8 cellular contexts compared by ENCODE assay signal in the genomic region with DNA sequence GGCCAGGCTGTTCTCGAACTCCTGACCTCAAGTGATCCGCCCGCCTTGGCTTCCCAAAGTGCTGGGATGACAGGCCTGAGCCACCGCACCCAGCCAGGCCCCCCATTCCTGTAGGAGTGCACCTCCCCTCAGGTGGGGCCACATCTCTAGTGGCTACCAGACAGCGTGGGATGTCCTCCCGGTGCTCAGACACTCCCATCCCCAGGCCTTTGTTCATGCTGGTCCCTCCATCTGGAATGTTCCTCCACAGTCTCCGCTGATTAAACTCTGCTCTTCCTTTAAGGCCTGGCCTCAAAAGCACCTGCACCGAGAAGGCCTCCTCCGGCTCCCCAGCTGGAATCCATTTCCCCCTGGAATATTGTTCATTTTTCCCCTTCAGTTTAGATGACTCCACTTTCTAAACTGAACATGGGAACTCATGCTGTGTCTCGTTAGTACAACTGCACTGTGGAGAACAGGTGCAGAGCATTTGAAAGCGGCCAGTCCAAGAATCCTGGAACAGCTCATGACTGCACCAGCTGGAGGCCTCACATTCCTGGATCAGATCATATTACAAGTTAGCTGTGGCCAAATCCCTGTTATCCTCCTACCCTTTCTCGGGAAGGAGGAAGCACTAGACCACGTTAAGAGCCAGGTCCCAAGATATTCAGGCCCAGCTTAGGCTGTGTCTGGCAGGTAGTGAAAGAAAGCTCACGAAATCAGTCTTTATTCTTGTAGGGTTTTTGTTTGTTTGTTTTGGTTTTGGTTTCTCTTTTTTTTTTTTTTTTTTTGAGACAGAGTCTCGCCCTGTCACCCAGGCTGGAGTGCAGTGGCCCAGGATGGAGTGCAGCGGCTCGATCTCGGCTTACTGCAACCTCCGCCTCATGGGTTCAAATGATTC. TPM values are rescaled to one million over a fixed set of nuclear protein-coding genes. Genes with fewer than 3 reads are reported as not detected.
A peak's percentile ranks its signal among the peaks of the same experiment; 100 is the strongest.
DNase-seq lines count a peak whose midpoint lies in the region; ATAC-seq and TF ChIP-seq lines count a peak whose summit lies in the region.

No MANE protein-coding gene starts in this region.

- no peaks in the 10 kb centered on the region for H3K79me2 ChIP-seq in OCI-LY7 (ENCODE audit: insufficient read depth, low read depth, low read length)

- no TSS peak for BruUV-seq in OCI-LY7 (replicated peaks; lab: Mats Ljungman, UMichigan)

- CTCF ChIA-PET in OCI-LY7 (lab: Charles Lee; ENCODE audit: unreplicated experiment) = interaction anchor here (0.5 kb wide), 1 partner anchor 98 kb away, joined by 3 read pairs; no protein-coding TSS in a partner anchor

- intact Hi-C loops in right cardiac atrium (cut with DNase I) (no loop called here), OCI-LY7 (cut with micrococcal nuclease; ENCODE audit: unreplicated experiment) (no loop called here)

- H3K9ac ChIP-seq in adipocyte (ENCODE audit: low read length) (no peak overlapping the region), skeletal muscle satellite cell (ENCODE audit: low read depth, low read length) (no peak overlapping the region)

- H3K9me2 ChIP-seq in OCI-LY7 (ENCODE audit: insufficient read depth, low read length) = no peaks in the 10 kb centered on the region

- TF ChIP-seq CTCF in AG09309 (IDR thresholded peaks at IDR 0.05; ENCODE audit: control insufficient read depth, insufficient read depth, low read depth, low read length, missing control alignments) (no peak), OCI-LY7 (conservative IDR thresholded peaks at IDR 0.05; ENCODE audit: low read length) (no peak)

- no peaks in the 10 kb centered on the region for H4K20me1 ChIP-seq in OCI-LY7 (ENCODE audit: insufficient read depth, low read length)

- no peak overlapping the region for H3K4me3 ChIP-seq in AG09309 (ENCODE audit: control insufficient read depth, low read depth, low read length)
- H3K4me3 ChIP-seq in adipocyte (ENCODE audit: low read length) = no peak overlapping the region
- no peak overlapping the region for H3K4me3 ChIP-seq in right cardiac atrium (ENCODE audit: low read length)
- H3K4me3 ChIP-seq in skeletal muscle satellite cell (ENCODE audit: low read length) = no peak overlapping the region
- H3K4me3 ChIP-seq in OCI-LY7 (ENCODE audit: low read depth, low read length, poor library complexity, severe bottlenecking) = no peak overlapping the region

- WGBS in right cardiac atrium = 47% methylated on average over 19 of the region's 19 CpGs

- peak overlapping the region; percentile 43 for H3K4me2 ChIP-seq in skeletal muscle satellite cell (ENCODE audit: low read length)
- H3K4me2 ChIP-seq in OCI-LY7 (ENCODE audit: low read length) = no peak overlapping the region

- POLR2A ChIA-PET in OCI-LY7 (lab: Charles Lee) = interaction anchor here (0.7 kb wide), 1 partner anchor 852 kb away, joined by 5 read pairs; no protein-coding TSS in a partner anchor

- ATAC-seq in right cardiac atrium = peak; percentile 89 to 96

- H3K36me3 ChIP-seq in adipocyte (ENCODE audit: control insufficient read depth, insufficient read depth, low read length, severe bottlenecking) (no peaks in the 10 kb centered on the region), skeletal muscle satellite cell (ENCODE audit: insufficient read depth, low read length) (no peaks in the 10 kb centered on the region), OCI-LY7 (ENCODE audit: insufficient read depth, low read length) (no peaks in the 10 kb centered on the region)

- DNase-seq in AG09309 (ENCODE audit: low read depth) (peak; percentile 43), NCI-H1092 treated with DMSO at 0.1 percent for 48 hours (lab: John Stamatoyannopoulos, UW) (peak; percentile 76), adipocyte (ENCODE audit: low read depth) (peak; percentile 83), right cardiac atrium (peak in 2 of 3 donors; percentile 53 to 72), OCI-LY7 (ENCODE audit: low spot score) (no peak)
- no peak for DNase-seq in activated naive CD4-positive, alpha-beta T cell treated with Interleukin-2 at 50 U/mL for 16 hours
- DNase-seq in stimulated activated CD4-positive, alpha-beta T cell treated with anti-CD3 and anti-CD28 coated beads, Interleukin-1b, Interleukin-23, amount 100 ng/mL, for 48 hours = no peak

- H3K27me3 ChIP-seq in adipocyte (replicated peaks; ENCODE audit: control insufficient read depth, insufficient read depth, low read length) (no peaks in the 10 kb centered on the region), right cardiac atrium (ENCODE audit: control insufficient read depth, insufficient read depth) (no peaks in the 10 kb centered on the region), skeletal muscle satellite cell (ENCODE audit: control insufficient read depth, insufficient read depth, low read length) (peaks cover 3% of the 10 kb centered on the region)

- H3K9me3 ChIP-seq in adipocyte (ENCODE audit: control insufficient read depth, low read length) (no peaks in the 10 kb centered on the region), right cardiac atrium (ENCODE audit: control insufficient read depth, low read length) (no peaks in the 10 kb centered on the region), skeletal muscle satellite cell (replicated peaks; ENCODE audit: low read length) (no peaks in the 10 kb centered on the region), OCI-LY7 (ENCODE audit: low read length) (no peaks in the 10 kb centered on the region)

- H3K4me1 ChIP-seq in adipocyte (ENCODE audit: control insufficient read depth, insufficient read depth, low read length) (peaks cover 7% of the 10 kb centered on the region), right cardiac atrium (ENCODE audit: control insufficient read depth, insufficient read depth, low read length) (peaks cover 1% of the 10 kb centered on the region), skeletal muscle satellite cell (ENCODE audit: control insufficient read depth, insufficient read depth, low read length) (peaks cover 7% of the 10 kb centered on the region), OCI-LY7 (ENCODE audit: insufficient read depth, low read length, poor library complexity, severe bottlenecking) (no peaks in the 10 kb centered on the region)

- H2AFZ ChIP-seq in OCI-LY7 (ENCODE audit: low read length) = no peak overlapping the region

- H3K27ac ChIP-seq in right cardiac atrium (ENCODE audit: low read length) = peak overlapping the region; percentile 86
- H3K27ac ChIP-seq in OCI-LY7 (ENCODE audit: low read depth, low read length, poor library complexity, severe bottlenecking) = no peak overlapping the region

RNA-seq across cellular contexts. Expression of a gene that starts 10.8 kb away (rescaled TPM):
- total RNA-seq in right cardiac atrium (100 to 1,000 TPM; 137 to 175 (median 149) TPM), OCI-LY7 (2022) (210 and 224 TPM in 2 replicates)
- polyA plus RNA-seq in right cardiac atrium = 78.1 TPM
- 51.7 and 54.2 TPM in 2 replicates for total RNA-seq in skeletal muscle satellite cell (2012; rRNA removed)
- 84.2 and 89.4 TPM in 2 replicates for total RNA-seq in OCI-LY7 (2014; rRNA removed; shearing (Covaris generic))

Comparison
In these comparisons a context has a peak if more than half of its experiments do, and no peak if none do; other contexts are left out.
1. DNase-seq: peak in AG09309 (single experiment), NCI-H1092 treated with DMSO at 0.1 percent for 48 hours (single experiment), adipocyte (single experiment) and right cardiac atrium (2 of 3); none in activated naive CD4-positive, alpha-beta T cell treated with Interleukin-2 at 50 U/mL for 16 hours (single experiment), stimulated activated CD4-positive, alpha-beta T cell treated with anti-CD3 and anti-CD28 coated beads, Interleukin-1b, Interleukin-23, amount 100 ng/mL, for 48 hours (single experiment) and OCI-LY7 (single experiment).